In the genomic region with DNA sequence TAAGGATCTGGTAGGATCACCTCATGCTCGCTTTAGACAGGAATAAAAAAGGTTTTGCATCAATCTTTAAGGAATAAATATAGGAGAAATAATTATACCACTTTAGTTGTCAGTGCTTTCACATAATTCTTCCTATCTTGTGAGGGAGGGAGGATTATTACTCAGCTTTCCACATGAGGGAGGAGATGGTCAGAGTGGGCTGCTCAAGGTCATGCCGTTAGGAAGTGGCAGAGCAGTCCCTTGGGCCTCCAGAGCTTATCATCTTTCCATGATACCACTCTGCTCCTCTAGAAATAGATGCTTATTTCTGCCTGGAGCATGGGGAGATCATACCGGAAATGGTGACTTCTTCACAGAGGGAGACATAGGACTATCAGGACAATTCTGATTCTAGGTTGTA, we compare ENCODE assay signal across 26 cellular contexts.
"Had no signal": no experiment of that assay in that cellular context is flagged by ENCODE, and none has a peak within 500 bp of the region (broad histone marks: within the 10 kb centered on the region; RNA-seq: fewer than 3 reads in every experiment).

No MANE protein-coding gene starts in this region.

- H3K4me3 ChIP-seq: esophagus squamous epithelium, lung, pancreas, right lobe of liver, suprapubic skin, tibial artery had no signal

- H3K36me3 ChIP-seq: esophagus squamous epithelium, pancreas, right lobe of liver, suprapubic skin, tibial artery had no signal

- DNase-seq: cerebellar nuclear complex; cortex of kidney; effector memory CD8-positive, alpha-beta T cell; erythroblast; esophagus squamous epithelium; foreskin melanocyte; hypothalamus; midbrain; naive thymus-derived CD4-positive, alpha-beta T cell; occipital lobe; pancreas; right lobe of liver; small intestine; stimulated activated CD4-positive, alpha-beta T cell treated with anti-CD3 and anti-CD28 coated beads, Interleukin-12 subunit alpha, Interleukin-12 subunit beta, amount 100 ng/mL, for 4 hours; stimulated activated CD4-positive, alpha-beta T cell treated with anti-CD3 and anti-CD28 coated beads, Interleukin-1b, Interleukin-23, amount 100 ng/mL, for 48 hours; stimulated activated CD4-positive, alpha-beta T cell treated with anti-CD3 and anti-CD28 coated beads, Interleukin-4, amount 100 ng/mL, for 1 hour; stimulated activated CD8-positive, alpha-beta memory T cell treated with anti-CD3 and anti-CD28 coated beads, Interleukin-4, amount 100 ng/mL, for 48 hours; stimulated activated naive CD4-positive, alpha-beta T cell; stimulated activated naive CD8-positive, alpha-beta T cell treated with anti-CD3 and anti-CD28 coated beads, Interleukin-15, amount 100 ng/mL, for 72 hours; tibial artery had no signal

- H3K4me1 Mint-ChIP-seq: memory B cell; naive thymus-derived CD4-positive, alpha-beta T cell; nephron; stimulated activated naive CD8-positive, alpha-beta T cell treated with anti-CD3 and anti-CD28 coated beads, Interleukin-15, amount 100 ng/mL, for 72 hours had no signal

- H3K27me3 Mint-ChIP-seq: effector memory CD8-positive, alpha-beta T cell; memory B cell; naive thymus-derived CD4-positive, alpha-beta T cell; stimulated activated naive CD8-positive, alpha-beta T cell treated with anti-CD3 and anti-CD28 coated beads, Interleukin-15, amount 100 ng/mL, for 72 hours; type B pancreatic cell had no signal

- H3K9me3 Mint-ChIP-seq: memory B cell; nephron; stimulated activated naive CD8-positive, alpha-beta T cell treated with anti-CD3 and anti-CD28 coated beads, Interleukin-15, amount 100 ng/mL, for 72 hours; type B pancreatic cell had no signal

- H3K36me3 Mint-ChIP-seq: memory B cell; naive thymus-derived CD4-positive, alpha-beta T cell; type B pancreatic cell had no signal

- H3K4me1 ChIP-seq: esophagus squamous epithelium, pancreas, right lobe of liver, suprapubic skin, tibial artery had no signal

- H3K9me3 ChIP-seq: esophagus squamous epithelium, pancreas, right lobe of liver, suprapubic skin, tibial artery had no signal

- H3K27ac Mint-ChIP-seq: effector memory CD8-positive, alpha-beta T cell; memory B cell; naive thymus-derived CD4-positive, alpha-beta T cell; nephron; stimulated activated naive CD8-positive, alpha-beta T cell treated with anti-CD3 and anti-CD28 coated beads, Interleukin-15, amount 100 ng/mL, for 72 hours; type B pancreatic cell had no signal

- H3K27ac ChIP-seq: esophagus squamous epithelium, pancreas, right lobe of liver, suprapubic skin, tibial artery had no signal

- H3K4me3 Mint-ChIP-seq: effector memory CD8-positive, alpha-beta T cell; memory B cell; naive thymus-derived CD4-positive, alpha-beta T cell; nephron; stimulated activated naive CD8-positive, alpha-beta T cell treated with anti-CD3 and anti-CD28 coated beads, Interleukin-15, amount 100 ng/mL, for 72 hours; type B pancreatic cell had no signal

- ATAC-seq: effector memory CD8-positive, alpha-beta T cell; left lobe of liver; naive thymus-derived CD4-positive, alpha-beta T cell; pancreas; right lobe of liver; stimulated activated naive CD8-positive, alpha-beta T cell treated with anti-CD3 and anti-CD28 coated beads, Interleukin-15, amount 100 ng/mL, for 72 hours had no signal

- H3K27me3 ChIP-seq: esophagus squamous epithelium, pancreas, right lobe of liver, suprapubic skin, tibial artery had no signal
